Comparison of ENCODE assay signal across 8 cellular contexts in the genomic region with DNA sequence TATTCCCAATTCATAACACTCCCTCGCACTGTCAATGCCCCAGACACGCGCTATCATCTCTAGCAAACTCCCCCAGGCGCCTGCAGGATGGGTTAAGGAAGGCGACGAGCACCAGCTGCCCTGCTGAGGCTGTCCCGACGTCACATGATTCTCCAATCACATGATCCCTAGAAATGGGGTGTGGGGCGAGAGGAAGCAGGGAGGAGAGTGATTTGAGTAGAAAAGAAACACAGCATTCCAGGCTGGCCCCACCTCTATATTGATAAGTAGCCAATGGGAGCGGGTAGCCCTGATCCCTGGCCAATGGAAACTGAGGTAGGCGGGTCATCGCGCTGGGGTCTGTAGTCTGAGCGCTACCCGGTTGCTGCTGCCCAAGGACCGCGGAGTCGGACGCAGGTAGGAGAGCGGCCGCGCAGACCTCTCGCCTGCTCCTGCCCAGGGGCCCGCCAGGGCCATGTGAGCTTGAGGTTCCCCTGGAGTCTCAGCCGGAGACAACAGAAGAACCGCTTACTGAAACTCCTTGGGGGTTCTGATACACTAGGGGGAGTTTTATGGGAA. TPM values are rescaled to one million over a fixed set of nuclear protein-coding genes. Genes with fewer than 3 reads are reported as not detected.
DNase-seq lines count a peak whose midpoint lies in the region; ATAC-seq and TF ChIP-seq lines count a peak whose summit lies in the region.

A gene (plus strand): TSS at position 364 of the 558 bp plus-strand sequence. CDS start 3,863 bp downstream, outside the sequence.

- POLR2A ChIA-PET in Caco-2 (lab: Charles Lee): interaction anchor here (0.6 to 1.5 kb wide), 3 partner anchors 13 to 18 kb away, joined by 3 to 5 read pairs (median 4); no protein-coding TSS in a partner anchor
- POLR2A ChIA-PET in Panc1 (lab: Charles Lee): interaction anchor here (1.3 kb wide), 1 partner anchor 11 kb away, joined by 3 read pairs; no protein-coding TSS in a partner anchor

- H3K36me3 ChIP-seq in Caco-2 (ENCODE audit: control insufficient read depth, insufficient read depth, low read length) (no peaks in the 10 kb centered on the region), Panc1 (ENCODE audit: control insufficient read depth, insufficient read depth, low read length) (peaks cover 4% of the 10 kb centered on the region; the same call in 1 of the 2 replicates), esophagus (ENCODE audit: control insufficient read depth in 2 of 2, insufficient read depth in 2 of 2, low read length in 1 of 2) (peaks cover 0 to 12% of the 10 kb centered on the region in 2 donors), mucosa of stomach (ENCODE audit: control insufficient read depth, insufficient read depth, low read length) (no peaks in the 10 kb centered on the region)

- TF ChIP-seq CTCF in Caco-2 (IDR thresholded peaks at IDR 0.05; ENCODE audit: insufficient read depth in 1 of 2, low read depth in 1 of 2, low read length in 1 of 2, severe bottlenecking in 1 of 2, unreplicated experiment in 1 of 2) (no peak), Panc1 (IDR thresholded peaks at IDR 0.05) (no peak)

- H3K27me3 ChIP-seq in Caco-2 (replicated peaks; ENCODE audit: control insufficient read depth, insufficient read depth, low read length) (no peaks in the 10 kb centered on the region), Panc1 (ENCODE audit: control insufficient read depth, insufficient read depth, low read length) (no peaks in the 10 kb centered on the region), esophagus (ENCODE audit: control insufficient read depth in 1 of 2, insufficient read depth in 2 of 2, low read length in 2 of 2) (no peaks in the 10 kb centered on the region), mucosa of stomach (ENCODE audit: control insufficient read depth, insufficient read depth, low read length) (no peaks in the 10 kb centered on the region)

- H3K9me3 ChIP-seq in Caco-2 (no peaks in the 10 kb centered on the region), Panc1 (ENCODE audit: control insufficient read depth, insufficient read depth, low read depth, low read length) (no peaks in the 10 kb centered on the region), esophagus (ENCODE audit: control insufficient read depth in 2 of 2, insufficient read depth in 1 of 2, low read depth in 1 of 2, low read length in 1 of 2) (no peaks in the 10 kb centered on the region), mucosa of stomach (ENCODE audit: control insufficient read depth, low read length) (no peaks in the 10 kb centered on the region)

- in situ Hi-C loops in Panc1 (cut with HindIII; ENCODE audit: low pct_unique_long_range_greater_than_20kb, low sequenced_read_pairs): no loop called here

- peaks cover 22% of the 10 kb centered on the region for H3K4me1 Mint-ChIP-seq in Caco-2 (ENCODE audit: low read depth, unreplicated experiment)
- H3K4me1 Mint-ChIP-seq in activated T-cell treated with anti-CD3 and anti-CD28 coated beads, Interleukin-2, amount 50 U/mL, for 4 hours (ENCODE audit: low read depth): peaks cover 17% of the 10 kb centered on the region

- peak within 1 kb of the TSS; percentile 90 for H3K27ac Mint-ChIP-seq in Caco-2 (ENCODE audit: unreplicated experiment)

- H3K9ac ChIP-seq in mucosa of stomach (ENCODE audit: low read length): peak within 1 kb of the TSS; percentile 96

- peaks cover 3% of the 10 kb centered on the region for H3K27me3 Mint-ChIP-seq in Caco-2 (ENCODE audit: insufficient read depth, unreplicated experiment)
- H3K27me3 Mint-ChIP-seq in activated T-cell treated with anti-CD3 and anti-CD28 coated beads, Interleukin-2, amount 50 U/mL, for 4 hours (ENCODE audit: low read depth): peaks cover 6% of the 10 kb centered on the region

- no peaks in the 10 kb centered on the region for H3K9me3 Mint-ChIP-seq in Caco-2 (ENCODE audit: unreplicated experiment)
- H3K9me3 Mint-ChIP-seq in activated T-cell treated with anti-CD3 and anti-CD28 coated beads, Interleukin-2, amount 50 U/mL, for 4 hours: no peaks in the 10 kb centered on the region

- H3K4me3 Mint-ChIP-seq in Caco-2 (ENCODE audit: unreplicated experiment): peak within 1 kb of the TSS; percentile 90
- H3K4me3 Mint-ChIP-seq in activated T-cell treated with anti-CD3 and anti-CD28 coated beads, Interleukin-2, amount 50 U/mL, for 4 hours: peak within 1 kb of the TSS; percentile 85

- H3K4me1 ChIP-seq in Caco-2: 0 out of 2 replicates have a peak, but pooled peaks cover 6% of the 10 kb centered on the region
- no peaks in the 10 kb centered on the region for H3K4me1 ChIP-seq in Panc1 (ENCODE audit: control insufficient read depth, insufficient read depth, low read length)
- peaks cover 0 to 34% of the 10 kb centered on the region in 2 donors for H3K4me1 ChIP-seq in esophagus (ENCODE audit: control insufficient read depth in 2 of 2, insufficient read depth in 2 of 2, low read length in 1 of 2)
- peaks cover 15% of the 10 kb centered on the region for H3K4me1 ChIP-seq in mucosa of stomach (ENCODE audit: control insufficient read depth, insufficient read depth, low read length)

- H3K27ac ChIP-seq in Panc1 (ENCODE audit: low read length) (peak within 1 kb of the TSS; percentile 86), esophagus (ENCODE audit: low read depth in 2 of 2, low read length in 1 of 2) (peak within 1 kb of the TSS; percentile 97 to 99)

- DNase-seq in Caco-2 (peak; percentile 97 to 98), Panc1 (ENCODE audit: low read depth, low spot score) (peak; percentile 87)
- DNase-seq in Jurkat, Clone E6-1 (ENCODE audit: low read depth, low spot score): peak; percentile 96
- DNase-seq in activated T-cell treated with anti-CD3 and anti-CD28 coated beads, Interleukin-2, amount 50 U/mL, for 4 hours: peak; percentile 75
- DNase-seq in stimulated activated CD8-positive, alpha-beta memory T cell treated with anti-CD3 and anti-CD28 coated beads, Interleukin-7, amount 100 ng/mL, for 1 hour (ENCODE audit: low read depth in 2 of 2): peak; percentile 70 to 71

- peaks cover 12% of the 10 kb centered on the region for H3K36me3 Mint-ChIP-seq in Caco-2 (ENCODE audit: insufficient read depth, unreplicated experiment)
- no peaks in the 10 kb centered on the region for H3K36me3 Mint-ChIP-seq in activated T-cell treated with anti-CD3 and anti-CD28 coated beads, Interleukin-2, amount 50 U/mL, for 4 hours (ENCODE audit: insufficient read depth)

- CTCF ChIA-PET in Caco-2 (lab: Charles Lee): interaction anchor here (1.0 to 1.9 kb wide), 10 partner anchors 14 to 177 kb away, joined by 3 to 10 read pairs (median 4); a partner anchor contains a TSS
- CTCF ChIA-PET in Panc1 (lab: Charles Lee): interaction anchor here (0.6 kb wide), 1 partner anchor 355 kb away, joined by 11 read pairs; no protein-coding TSS in a partner anchor

- ATAC-seq in GM21423 (IDR thresholded peaks at IDR 0.05; ENCODE audit: unreplicated experiment): peak; percentile 54
- ATAC-seq in Panc1: peak; percentile 98
- peak; percentile 99 for ATAC-seq in activated T-cell treated with anti-CD3 and anti-CD28 coated beads, Interleukin-2, amount 50 U/mL, for 4 hours

- BruUV-seq in Caco-2 (replicated peaks; lab: Mats Ljungman, UMichigan) (no TSS peak), Panc1 (replicated peaks; lab: Mats Ljungman, UMichigan) (no TSS peak)

- WGBS in esophagus, 2 donors: 0% methylated on average over 26 of the region's 26 CpGs

- H3K4me3 ChIP-seq in Caco-2 (ENCODE audit: low read depth, low read length): peak within 1 kb of the TSS; percentile 69
- peak within 1 kb of the TSS; percentile 90 for H3K4me3 ChIP-seq in Jurkat, Clone E6-1 (ENCODE audit: low read length)
- H3K4me3 ChIP-seq in Panc1 (ENCODE audit: low read depth in 2 of 2, low read length in 2 of 2): peak within 1 kb of the TSS; percentile 95
- peak within 1 kb of the TSS; percentile 72 to 92 for H3K4me3 ChIP-seq in esophagus (ENCODE audit: low read depth in 1 of 2, low read length in 2 of 2)
- H3K4me3 ChIP-seq in mucosa of stomach (ENCODE audit: low read length): peak within 1 kb of the TSS; percentile 88

- intact Hi-C loops in Caco-2 (cut with micrococcal nuclease; ENCODE audit: unreplicated experiment) (loop anchor here (1.0 kb wide), 1 partner anchor 14 kb away; no protein-coding TSS in a partner anchor), Panc1 (cut with micrococcal nuclease; ENCODE audit: unreplicated experiment) (no loop called here)

RNA-seq across cellular contexts. Expression of the gene that starts here (rescaled TPM):
- total RNA-seq in Caco-2 (2022) (167 and 176 TPM in 2 replicates), Panc1 (2021; ENCODE audit: unreplicated experiment) (304 TPM)
- polyA plus RNA-seq in Jurkat, Clone E6-1 (2012; ENCODE audit: insufficient read depth, insufficient read length): 86.8 TPM
- polyA plus RNA-seq in Panc1 (2012; ENCODE audit: insufficient read length): 858 TPM
- total RNA-seq in activated T-cell treated with anti-CD3 and anti-CD28 coated beads, Interleukin-2, amount 50 U/mL, for 4 hours: 10 to 100 TPM; 32.0 to 39.5 (median 36.5) TPM
- 100 to 1,000 TPM; 211 to 370 TPM for polyA plus RNA-seq in esophagus

Comparison
In these comparisons a context has a peak if more than half of its experiments do, and no peak if none do; other contexts are left out.
1. Peak in every context shown above with its lines: DNase-seq, ATAC-seq, H3K4me3 ChIP-seq and H3K27ac ChIP-seq.